8 cellular contexts compared by ENCODE assay signal in genomic region chr5:65483474-65484346, GRCh38. TPM values are rescaled to one million over a fixed set of nuclear protein-coding genes. Genes with fewer than 3 reads are reported as not detected.
DNase-seq lines count a peak whose midpoint lies in the region; ATAC-seq, FAIRE-seq and TF ChIP-seq lines count a peak whose summit lies in the region.

No MANE protein-coding gene starts in this region.

- H3K9ac ChIP-seq in HUES64 (ENCODE audit: low read depth, low read length) = peak overlapping the region; percentile 55; the same call in 1 of the 2 replicates
- H3K9ac ChIP-seq in PC-3 (ENCODE audit: low read length) = no peak overlapping the region
- H3K9ac ChIP-seq in HepG2 (ENCODE audit: insufficient read depth, low read depth, low read length) = no peak overlapping the region; the same call in 1 of the 2 replicates

- H3K27ac ChIP-seq in HUES64 (ENCODE audit: low read depth, low read length) (peak overlapping the region; percentile 2; the same call in 1 of the 2 replicates), PC-3 (ENCODE audit: low read length) (no peak overlapping the region), HepG2 (ENCODE audit: extremely low read length, insufficient read depth, low read length) (no peak overlapping the region)

- peak overlapping the region; percentile 81; the same call in 1 of the 2 replicates for H2AFZ ChIP-seq in PC-3 (ENCODE audit: low read length)
- H2AFZ ChIP-seq in HepG2 (ENCODE audit: low read length) = peak overlapping the region; percentile 96

- peaks cover 30% of the 10 kb centered on the region for H3K4me1 ChIP-seq in HUES64 (ENCODE audit: insufficient read depth, low read length)
- peaks cover 7% of the 10 kb centered on the region; the same call in 1 of the 2 replicates for H3K4me1 ChIP-seq in PC-3 (ENCODE audit: insufficient read depth, low read length)
- peaks cover 17% of the 10 kb centered on the region for H3K4me1 ChIP-seq in HepG2 (ENCODE audit: insufficient read depth, low read length)

- H3K4me3 ChIP-seq in HUES64 (ENCODE audit: low read length) (peak overlapping the region; percentile 62), PC-3 (ENCODE audit: low read length) (peak overlapping the region; percentile 79), choroid plexus epithelial cell (ENCODE audit: low read depth, low read length) (peak overlapping the region; percentile 64), HepG2 (replicated peaks in 1 of 3; ENCODE audit: insufficient read depth in 1 of 3, low read depth in 2 of 3, low read length in 3 of 3) (peak overlapping the region; percentile 61 to 73 (median 67); a peak in 5 of 6 replicates)

- FAIRE-seq in HepG2 (lab: Jason Lieb, UNC) = no peak

- no peak for TF ChIP-seq POLR2A in HepG2 (IDR thresholded peaks at IDR 0.05; ENCODE audit: insufficient read depth in 1 of 2, low read depth in 2 of 2, low read length in 2 of 2)

- TF ChIP-seq EP300 in HepG2 (IDR thresholded peaks at IDR 0.05; ENCODE audit: low read depth in 2 of 2, low read length in 2 of 2) = no peak
- TF ChIP-seq EP300 in HepG2 (CRISPR knock-in tag; IDR thresholded peaks at IDR 0.05; ENCODE audit: borderline replicate concordance) = no peak

- H3K4me2 ChIP-seq in PC-3 (ENCODE audit: low read length) (peak overlapping the region; percentile 83), HepG2 (ENCODE audit: low read depth, low read length) (peak overlapping the region; percentile 95)

- no peaks in the 10 kb centered on the region for H3K9me2 ChIP-seq in PC-3 (replicated peaks; ENCODE audit: low read length)

- POLR2A ChIA-PET in PC-3 (lab: Charles Lee; ENCODE audit: unreplicated experiment) = interaction anchor here (0.5 to 0.7 kb wide), 3 partner anchors 44 to 878 kb away, joined by 3 to 7 read pairs (median 4); no protein-coding TSS in a partner anchor
- POLR2A ChIA-PET in HepG2 (lab: Yijun Ruan, JAX) = interaction anchor here (3.4 kb wide), 1 partner anchor 381 kb away, joined by 24 read pairs; no protein-coding TSS in a partner anchor

- no peaks in the 10 kb centered on the region for H3K36me3 ChIP-seq in HUES64 (ENCODE audit: insufficient read depth, low read length)
- H3K36me3 ChIP-seq in PC-3 (ENCODE audit: low read depth, low read length) = no peaks in the 10 kb centered on the region
- H3K36me3 ChIP-seq in HepG2 (replicated peaks in 1 of 2; ENCODE audit: control insufficient read depth in 1 of 2, insufficient read depth in 2 of 2, low read length in 2 of 2) = no peaks in the 10 kb centered on the region; a peak in 1 of 5 replicates

- ATAC-seq in GM21515 (IDR thresholded peaks at IDR 0.05; ENCODE audit: unreplicated experiment) (peak; percentile 54), PC-3 (peak; percentile 54), HepG2 (peak; percentile 61)

- H3K27me3 ChIP-seq in HUES64 (ENCODE audit: insufficient read depth, low read length) = peaks cover 5% of the 10 kb centered on the region; the same call in 1 of the 2 replicates
- H3K27me3 ChIP-seq in PC-3 (ENCODE audit: low read length) = no peaks in the 10 kb centered on the region
- no peaks in the 10 kb centered on the region; a peak in 1 of 5 replicates for H3K27me3 ChIP-seq in HepG2 (ENCODE audit: control insufficient read depth in 1 of 2, insufficient read depth in 2 of 2, low read length in 2 of 2)

- H3K9me3 ChIP-seq in HUES64 (ENCODE audit: insufficient read depth, low read depth, low read length) = no peaks in the 10 kb centered on the region
- H3K9me3 ChIP-seq in PC-3 (ENCODE audit: low read length) = no peaks in the 10 kb centered on the region
- H3K9me3 ChIP-seq in HepG2 (ENCODE audit: low read length) = no peaks in the 10 kb centered on the region

- peaks cover 8% of the 10 kb centered on the region; the same call in 1 of the 2 replicates for H3K79me2 ChIP-seq in PC-3 (ENCODE audit: low read length)
- no peaks in the 10 kb centered on the region for H3K79me2 ChIP-seq in HepG2 (ENCODE audit: insufficient read depth, low read length)

- DNase-seq in G401 (ENCODE audit: low spot score) (peak; percentile 39), PC-3 (peak; percentile 49), choroid plexus epithelial cell (ENCODE audit: low read depth) (peak; percentile 88), HepG2 (ENCODE audit: low spot score) (peak; percentile 63), superior temporal gyrus (ENCODE audit: extremely low spot score) (peak; percentile 89), GM19240 (ENCODE audit: insufficient read length, low spot score) (no peak)

- TF ChIP-seq RAD21 in HepG2 (CRISPR knock-in tag; IDR thresholded peaks at IDR 0.05) = peak; percentile 58; the same call in 1 of the 2 replicates

- BruUV-seq in PC-3 (replicated peaks; lab: Mats Ljungman, UMichigan) = no TSS peak
- no TSS peak for BruUV-seq in HepG2 (replicated peaks; lab: Mats Ljungman, UMichigan)

- no peaks in the 10 kb centered on the region for H3F3A ChIP-seq in PC-3 (ENCODE audit: low read length, unreplicated experiment)

- CTCF ChIA-PET in PC-3 (lab: Charles Lee) = interaction anchor here (0.6 to 1.3 kb wide), 3 partner anchors 151 to 673 kb away, joined by 4 to 5 read pairs (median 4); no protein-coding TSS in a partner anchor
- CTCF ChIA-PET in HepG2 (lab: Yijun Ruan, JAX; ENCODE audit: low intra/inter-chr PET ratio, low total read pairs) = interaction anchor here (1.5 to 2.8 kb wide), 4 partner anchors 382 to 673 kb away, joined by 4 to 33 read pairs (median 8); no protein-coding TSS in a partner anchor

- H4K20me1 ChIP-seq in PC-3 (ENCODE audit: low read length) (no peaks in the 10 kb centered on the region), HepG2 (ENCODE audit: insufficient read depth, low read length) (no peaks in the 10 kb centered on the region)

- in situ Hi-C loops in G401 (cut with HindIII; ENCODE audit: low sequenced_read_pairs) (no loop called here), HepG2 (cut with HindIII; ENCODE audit: extremely low pct_ligation_motif_present, low pct_unique_long_range_greater_than_20kb) (loop anchor here (5.0 to 25.0 kb wide), 5 partner anchors 266 to 846 kb away; no protein-coding TSS in a partner anchor)

- 62% methylated on average over 2 of the region's 3 CpGs for WGBS in HUES64
- WGBS in HepG2 (ENCODE audit: low lambda C conversion rate) = 7% methylated on average over 3 of the region's 3 CpGs

- TF ChIP-seq CTCF in PC-3 (conservative IDR thresholded peaks at IDR 0.05; ENCODE audit: low read depth, low read length) = peak; percentile 54; the same call in 1 of the 2 replicates
- TF ChIP-seq CTCF in choroid plexus epithelial cell (conservative IDR thresholded peaks at IDR 0.05; ENCODE audit: low read depth, low read length) = peak; percentile 54
- peak; percentile 69 for TF ChIP-seq CTCF in HepG2 (CRISPR knock-in tag; IDR thresholded peaks at IDR 0.05)

- intact Hi-C loops in PC-3 (cut with micrococcal nuclease) (loop anchor here (1.0 to 5.0 kb wide), 3 partner anchors 266 to 671 kb away; no protein-coding TSS in a partner anchor), HepG2 (cut with micrococcal nuclease; ENCODE audit: unreplicated experiment) (loop anchor here (1.0 to 5.0 kb wide), 8 partner anchors 156 to 846 kb away; no protein-coding TSS in a partner anchor)

TF ChIP-seq in HepG2, 621 proteins besides CTCF, POLR2A, EP300 and RAD21:
- TF ChIP-seq JUND (CRISPR knock-in tag; IDR thresholded peaks at IDR 0.05) (no peak), ZFP82 (CRISPR knock-in tag; IDR thresholded peaks at IDR 0.05; ENCODE audit: borderline replicate concordance) (no peak), CREB1 (IDR thresholded peaks at IDR 0.05) (no peak), CREB1 (CRISPR knock-in tag; IDR thresholded peaks at IDR 0.05) (0 out of 2 replicates have a peak, but pooled peaks have one; percentile 12), ATF1 (CRISPR knock-in tag; IDR thresholded peaks at IDR 0.05) (0 out of 2 replicates have a peak, but pooled peaks have one; percentile 22), SMC3 (IDR thresholded peaks at IDR 0.05; ENCODE audit: low read length) (peak; percentile 70), STAG1 (CRISPR knock-in tag; IDR thresholded peaks at IDR 0.05) (peak; percentile 86)

RNA-seq across cellular contexts. Expression of gene ADAMTS6, which starts 2.0 kb away (rescaled TPM):
- 15.7 and 20.2 TPM in 2 replicates for total RNA-seq in G401 (2014; rRNA removed; shearing (Covaris generic))
- 0.90 TPM for polyA plus RNA-seq in HUES64 (2013, experiment 1 of 2)
- 2.7 TPM for polyA plus RNA-seq in HUES64 (2013, experiment 2 of 2)
- total RNA-seq in PC-3 (2014; rRNA removed) = 1.5 and 1.7 TPM in 2 replicates
- total RNA-seq in HepG2 (2016; rRNA removed; fragmentation: Illumina TruSeq; extraction: Trizol) = 0.93 and 3.1 TPM in 2 replicates
- total RNA-seq in HepG2 (2016; cell fraction: cytosol; rRNA removed; fragmentation: Illumina TruSeq; extraction: Trizol; ENCODE audit: low read depth) = 15.4 and 18.4 TPM in 2 replicates
- 2.0 and 3.5 TPM in 2 replicates for total RNA-seq in HepG2 (2016; cell fraction: insoluble cytoplasmic fraction; rRNA removed; fragmentation: Illumina TruSeq; extraction: Trizol)
- 11.5 and 16.5 TPM in 2 replicates for total RNA-seq in HepG2 (2016; cell fraction: membrane; rRNA removed; fragmentation: Illumina TruSeq; extraction: Trizol)
- total RNA-seq in HepG2 (2016; cell fraction: nucleus; rRNA removed; fragmentation: Illumina TruSeq; extraction: Trizol) = 7.5 and 9.0 TPM in 2 replicates
- 7.3 and 8.2 TPM in 2 replicates for polyA plus RNA-seq in HepG2 (2011; rRNA removed)
- 2.2 and 3.2 TPM in 2 replicates for polyA plus RNA-seq in HepG2 (2011; cell fraction: cytosol; rRNA removed)
- 39.0 and 39.9 TPM in 2 replicates for polyA plus RNA-seq in HepG2 (2011; cell fraction: nucleus; rRNA removed)
- 4.2 and 5.0 TPM in 2 replicates for polyA plus RNA-seq in HepG2 (2012)
- polyA plus RNA-seq in HepG2 (2016; cell fraction: cytosol; fragmentation: Illumina TruSeq; extraction: Trizol; ENCODE audit: low read depth) = 0.01 and 0.02 TPM in 2 replicates
- 0.29 and 0.35 TPM in 2 replicates for polyA plus RNA-seq in HepG2 (2016; cell fraction: insoluble cytoplasmic fraction; fragmentation: Illumina TruSeq; extraction: Trizol; ENCODE audit: low read depth)
- 0.03 and 0.12 TPM in 2 replicates for polyA plus RNA-seq in HepG2 (2016; cell fraction: membrane; fragmentation: Illumina TruSeq; extraction: Trizol; ENCODE audit: low read depth)
- 4.0 and 4.6 TPM in 2 replicates for polyA plus RNA-seq in HepG2 (2016; cell fraction: nucleus; fragmentation: Illumina TruSeq; extraction: Trizol; ENCODE audit: insufficient read depth, low read depth)
- polyA minus RNA-seq in HepG2 (2011; rRNA and poly(A)+ RNA removed; ENCODE audit: low replicate concordance) = 2.9 and 8.8 TPM in 2 replicates
- 6.4 and 7.6 TPM in 2 replicates for polyA minus RNA-seq in HepG2 (2011; cell fraction: cytosol; rRNA and poly(A)+ RNA removed)
- 48.6 and 63.0 TPM in 2 replicates for polyA minus RNA-seq in HepG2 (2011; cell fraction: nucleus; rRNA and poly(A)+ RNA removed)
